Comparison of ENCODE assay signal across 27 cellular contexts in genomic region chr12:42103155-42103554, GRCh38.
"Had no signal": no experiment of that assay in that cellular context is flagged by ENCODE, and none has a peak within 500 bp of the region (broad histone marks: within the 10 kb centered on the region; RNA-seq: fewer than 3 reads in every experiment).

No MANE protein-coding gene starts in this region.

- H3K9me3 Mint-ChIP-seq: mesothelial cell of epicardium; natural killer cell; nephron progenitor cell; neural progenitor cell; stimulated activated effector memory CD8-positive, alpha-beta T cell treated with anti-CD3 and anti-CD28 coated beads, Interleukin-12 subunit alpha, Interleukin-12 subunit beta, amount 100 ng/mL, for 72 hours; stimulated activated naive CD8-positive, alpha-beta T cell treated with anti-CD3 and anti-CD28 coated beads, Interleukin-15, Interleukin-2, amounts not matched to agents 100 ng/mL and 50 ng/mL, for 24 hours had no signal

- H3K27me3 ChIP-seq: neural progenitor cell, neutrophil, right atrium auricular region, spleen, suprapubic skin, tibial artery, upper lobe of right lung had no signal

- H3K27me3 Mint-ChIP-seq: progenitor cell of endocrine pancreas; stimulated activated naive CD8-positive, alpha-beta T cell treated with anti-CD3 and anti-CD28 coated beads, Interleukin-15, Interleukin-2, amounts not matched to agents 100 ng/mL and 50 ng/mL, for 24 hours had no signal

- H3K4me3 ChIP-seq: lung, neural progenitor cell, right atrium auricular region, skin epidermis, spleen, suprapubic skin, thoracic aorta, tibial artery, upper lobe of right lung had no signal

- H3K4me3 Mint-ChIP-seq: mesothelial cell of epicardium; natural killer cell; nephron progenitor cell; neural progenitor cell; stimulated activated effector memory CD8-positive, alpha-beta T cell treated with anti-CD3 and anti-CD28 coated beads, Interleukin-12 subunit alpha, Interleukin-12 subunit beta, amount 100 ng/mL, for 72 hours; stimulated activated naive CD8-positive, alpha-beta T cell treated with anti-CD3 and anti-CD28 coated beads, Interleukin-15, Interleukin-2, amounts not matched to agents 100 ng/mL and 50 ng/mL, for 24 hours had no signal

- DNase-seq: head of caudate nucleus; hippocampal formation; kidney; left ventricle myocardium superior; mesendoderm; natural killer cell; nephron progenitor cell; occipital lobe; spleen; stimulated activated CD4-positive, alpha-beta T cell treated with anti-CD3 and anti-CD28 coated beads, Interleukin-4, amount 100 ng/mL, for 24 hours; stimulated activated naive CD4-positive, alpha-beta T cell; tibial artery; trophoblast cell; upper lobe of right lung had no signal

- H3K36me3 Mint-ChIP-seq: natural killer cell had no signal

- H3K27ac Mint-ChIP-seq: mesothelial cell of epicardium; natural killer cell; nephron progenitor cell; neural progenitor cell; progenitor cell of endocrine pancreas; stimulated activated effector memory CD8-positive, alpha-beta T cell treated with anti-CD3 and anti-CD28 coated beads, Interleukin-12 subunit alpha, Interleukin-12 subunit beta, amount 100 ng/mL, for 72 hours; stimulated activated naive CD8-positive, alpha-beta T cell treated with anti-CD3 and anti-CD28 coated beads, Interleukin-15, Interleukin-2, amounts not matched to agents 100 ng/mL and 50 ng/mL, for 24 hours had no signal

- ATAC-seq: left ventricle myocardium superior; natural killer cell; sciatic nerve; stimulated activated effector memory CD8-positive, alpha-beta T cell treated with anti-CD3 and anti-CD28 coated beads, Interleukin-12 subunit alpha, Interleukin-12 subunit beta, amount 100 ng/mL, for 72 hours; upper lobe of right lung had no signal

- H3K27ac ChIP-seq: neural progenitor cell, neutrophil, right atrium auricular region, skin epidermis, spleen, suprapubic skin, thoracic aorta, tibial artery, upper lobe of right lung had no signal

- H3K36me3 ChIP-seq: right atrium auricular region, thoracic aorta, upper lobe of right lung had no signal

- H3K9me3 ChIP-seq: neutrophil, right atrium auricular region, spleen, suprapubic skin, thoracic aorta, tibial artery, upper lobe of right lung had no signal

- H3K4me1 Mint-ChIP-seq: mesothelial cell of epicardium, neural progenitor cell had no signal

- FAIRE-seq: urothelium cell line had no signal

- H3K4me1 ChIP-seq: neural progenitor cell, suprapubic skin, tibial artery, upper lobe of right lung had no signal
